28 cellular contexts compared by ENCODE assay signal in genomic region chr15:95210436-95210981, GRCh38.
"Had no signal": no experiment of that assay in that cellular context is flagged by ENCODE, and none has a peak within 500 bp of the region (broad histone marks: within the 10 kb centered on the region; RNA-seq: fewer than 3 reads in every experiment).

No MANE protein-coding gene starts in this region.

- H3K36me3 ChIP-seq: brain microvascular endothelial cell, esophagus squamous epithelium, heart left ventricle had no signal

- H3K27ac ChIP-seq: brain microvascular endothelial cell, coronary artery, dorsolateral prefrontal cortex, epithelial cell of prostate, esophagus squamous epithelium, heart left ventricle had no signal

- H3K9me3 Mint-ChIP-seq: central memory CD8-positive, alpha-beta T cell had no signal

- H3K27me3 Mint-ChIP-seq: activated CD4-positive, alpha-beta memory T cell treated with anti-CD3 and anti-CD28 coated beads for 36 hours; activated CD4-positive, alpha-beta T cell treated with anti-CD3 and anti-CD28 coated beads for 36 hours; activated CD4-positive, alpha-beta T cell treated with anti-CD3 and anti-CD28 coated beads, Interleukin-2, amount 10 ng/mL, durations not matched to agents 24 days and 14 days; activated CD8-positive, alpha-beta memory T cell treated with anti-CD3 and anti-CD28 coated beads, Interleukin-2, amount 10 ng/mL, durations not matched to agents 7 days and 5 days; dendritic cell treated with granulocyte-macrophage colony-stimulating factor and Interleukin-4, amounts not matched to agents 40 ng/mL and 50 ng/mL, for 4 days had no signal

- H3K27me3 ChIP-seq: brain microvascular endothelial cell, esophagus squamous epithelium, heart left ventricle had no signal

- H3K4me1 ChIP-seq: esophagus squamous epithelium, heart left ventricle had no signal

- H3K4me3 ChIP-seq: coronary artery, dorsolateral prefrontal cortex, esophagus squamous epithelium, heart left ventricle had no signal

- H3K4me3 Mint-ChIP-seq: activated CD4-positive, alpha-beta memory T cell treated with anti-CD3 and anti-CD28 coated beads for 36 hours; activated CD4-positive, alpha-beta T cell treated with anti-CD3 and anti-CD28 coated beads for 36 hours; activated CD4-positive, alpha-beta T cell treated with anti-CD3 and anti-CD28 coated beads, Interleukin-2, amount 10 ng/mL, durations not matched to agents 24 days and 14 days; activated CD8-positive, alpha-beta memory T cell treated with anti-CD3 and anti-CD28 coated beads, Interleukin-2, amount 10 ng/mL, durations not matched to agents 7 days and 5 days; activated CD8-positive, alpha-beta T cell treated with anti-CD3 and anti-CD28 coated beads, Interleukin-2, amount 10 ng/mL, durations not matched to agents 7 days and 5 days; activated naive CD8-positive, alpha-beta T cell; activated T-helper 1 cell treated with anti-CD3 and anti-CD28 coated beads, Interleukin-12 subunit alpha, Interleukin-12 subunit beta, Interleukin-2, Interleukin-4 antibody, amounts not matched to agents 30 ng/mL and 10 ng/mL and 1 ng/mL, durations not matched to agents 14 hours and 24 hours and 36 hours; central memory CD8-positive, alpha-beta T cell; dendritic cell treated with granulocyte-macrophage colony-stimulating factor and Interleukin-4, amounts not matched to agents 40 ng/mL and 50 ng/mL, for 4 days; effector memory CD8-positive, alpha-beta T cell had no signal

- H3K36me3 Mint-ChIP-seq: activated CD4-positive, alpha-beta memory T cell treated with anti-CD3 and anti-CD28 coated beads for 36 hours; activated CD8-positive, alpha-beta memory T cell treated with anti-CD3 and anti-CD28 coated beads, Interleukin-2, amount 10 ng/mL, durations not matched to agents 7 days and 5 days had no signal

- H3K27ac Mint-ChIP-seq: activated CD4-positive, alpha-beta memory T cell treated with anti-CD3 and anti-CD28 coated beads for 36 hours; activated CD4-positive, alpha-beta T cell treated with anti-CD3 and anti-CD28 coated beads for 36 hours; activated CD4-positive, alpha-beta T cell treated with anti-CD3 and anti-CD28 coated beads, Interleukin-2, amount 10 ng/mL, durations not matched to agents 24 days and 14 days; activated CD8-positive, alpha-beta memory T cell treated with anti-CD3 and anti-CD28 coated beads, Interleukin-2, amount 10 ng/mL, durations not matched to agents 7 days and 5 days; activated CD8-positive, alpha-beta T cell treated with anti-CD3 and anti-CD28 coated beads, Interleukin-2, amount 10 ng/mL, durations not matched to agents 7 days and 5 days; activated naive CD8-positive, alpha-beta T cell; activated T-helper 1 cell treated with anti-CD3 and anti-CD28 coated beads, Interleukin-12 subunit alpha, Interleukin-12 subunit beta, Interleukin-2, Interleukin-4 antibody, amounts not matched to agents 30 ng/mL and 10 ng/mL and 1 ng/mL, durations not matched to agents 14 hours and 24 hours and 36 hours; activated T-helper 2 cell treated with anti-CD3 and anti-CD28 coated beads, Interferon-gamma antibody, Interleukin-2, Interleukin-4, amounts not matched to agents 10 μg/mL and 5 μg/mL and 100 μg/mL, durations not matched to agents 14 hours and 24 hours and 36 hours; dendritic cell treated with granulocyte-macrophage colony-stimulating factor and Interleukin-4, amounts not matched to agents 40 ng/mL and 50 ng/mL, for 4 days; effector memory CD8-positive, alpha-beta T cell had no signal

- DNase-seq: activated CD4-positive, alpha-beta memory T cell treated with anti-CD3 and anti-CD28 coated beads for 36 hours; activated CD4-positive, alpha-beta T cell treated with anti-CD3 and anti-CD28 coated beads for 36 hours; activated CD4-positive, alpha-beta T cell treated with anti-CD3 and anti-CD28 coated beads, Interleukin-2, amount 10 ng/mL, durations not matched to agents 24 days and 14 days; activated CD4-positive, CD25-positive, alpha-beta regulatory T cell; activated CD4-positive, CD25-positive, alpha-beta regulatory T cell treated with anti-CD3 and anti-CD28 coated beads, Interleukin-2, amount 50 U/mL, for 72 hours; activated CD8-positive, alpha-beta memory T cell treated with anti-CD3 and anti-CD28 coated beads, Interleukin-2, amount 10 ng/mL, durations not matched to agents 7 days and 5 days; activated CD8-positive, alpha-beta memory T cell treated with anti-CD3 and anti-CD28 coated beads, Interleukin-2, amount 50 U/mL, for 4 hours; activated CD8-positive, alpha-beta T cell treated with anti-CD3 and anti-CD28 coated beads, Interleukin-2, amount 10 ng/mL, durations not matched to agents 7 days and 5 days; activated effector memory CD4-positive, alpha-beta T cell treated with anti-CD3 and anti-CD28 coated beads, Interleukin-2, amount 50 U/mL, for 16 hours; activated naive CD4-positive, alpha-beta T cell treated with anti-CD3 and anti-CD28 coated beads, Interleukin-2, amount 50 U/mL, for 16 hours; activated T-cell treated with anti-CD3 and anti-CD28 coated beads, Interleukin-2, amount 50 U/mL, for 1 hour; activated T-cell treated with anti-CD3 and anti-CD28 coated beads, Interleukin-2, amount 50 U/mL, for 48 hours; amniotic stem cell; brain microvascular endothelial cell; dorsolateral prefrontal cortex; effector CD4-positive, alpha-beta T cell; effector memory CD8-positive, alpha-beta T cell; esophagus squamous epithelium; glutamatergic neuron; heart left ventricle; T-helper 2 cell had no signal

- H3K4me1 Mint-ChIP-seq: activated CD4-positive, alpha-beta T cell treated with anti-CD3 and anti-CD28 coated beads for 36 hours; activated CD4-positive, alpha-beta T cell treated with anti-CD3 and anti-CD28 coated beads, Interleukin-2, amount 10 ng/mL, durations not matched to agents 24 days and 14 days; activated CD8-positive, alpha-beta memory T cell treated with anti-CD3 and anti-CD28 coated beads, Interleukin-2, amount 10 ng/mL, durations not matched to agents 7 days and 5 days; central memory CD8-positive, alpha-beta T cell had no signal
